In genomic region chr17:12114686-12115418, GRCh38 we compare ENCODE assay signal across 28 cellular contexts.
"Had no signal": no experiment of that assay in that cellular context is flagged by ENCODE, and none has a peak within 500 bp of the region (broad histone marks: within the 10 kb centered on the region; RNA-seq: fewer than 3 reads in every experiment).

No MANE protein-coding gene starts in this region.

- ATAC-seq: activated T-cell treated with anti-CD3 and anti-CD28 coated beads, Interleukin-2, amount 50 U/mL, for 72 hours; effector memory CD8-positive, alpha-beta T cell; heart left ventricle; left colon; mucosa of descending colon; right cardiac atrium; upper lobe of right lung had no signal

- H3K27ac Mint-ChIP-seq: activated CD4-positive, alpha-beta memory T cell treated with anti-CD3 and anti-CD28 coated beads for 36 hours; activated naive CD4-positive, alpha-beta T cell treated with anti-CD3 and anti-CD28 coated beads, Interleukin-2, amount 50 U/mL, for 24 hours; activated T-cell treated with anti-CD3 and anti-CD28 coated beads, Interleukin-2, amount 50 U/mL, for 72 hours; effector memory CD8-positive, alpha-beta T cell; nephron progenitor cell; stimulated activated naive CD8-positive, alpha-beta T cell treated with anti-CD3 and anti-CD28 coated beads, Interleukin-15, Interleukin-2, amounts not matched to agents 100 ng/mL and 50 ng/mL, for 24 hours; T-helper 1 cell treated with Interleukin-12 subunit alpha and Interleukin-12 subunit beta and Interleukin-4 antibody, amounts not matched to agents 30 μg/mL and 1 μg/mL, for 36 hours had no signal

- H3K9me3 Mint-ChIP-seq: activated CD4-positive, alpha-beta memory T cell treated with anti-CD3 and anti-CD28 coated beads for 36 hours; activated T-cell treated with anti-CD3 and anti-CD28 coated beads, Interleukin-2, amount 50 U/mL, for 72 hours; brain; central memory CD8-positive, alpha-beta T cell; effector memory CD8-positive, alpha-beta T cell; nephron progenitor cell; stimulated activated naive CD8-positive, alpha-beta T cell treated with anti-CD3 and anti-CD28 coated beads, Interleukin-15, Interleukin-2, amounts not matched to agents 100 ng/mL and 50 ng/mL, for 24 hours; T-helper 1 cell treated with Interleukin-12 subunit alpha and Interleukin-12 subunit beta and Interleukin-4 antibody, amounts not matched to agents 30 μg/mL and 1 μg/mL, for 36 hours had no signal

- H3K4me3 ChIP-seq: colonic mucosa, dorsolateral prefrontal cortex, esophagus muscularis mucosa, heart left ventricle, mucosa of descending colon, thyroid gland, upper lobe of right lung had no signal

- H3K9me3 ChIP-seq: colonic mucosa, esophagus muscularis mucosa, heart left ventricle, mucosa of descending colon, thyroid gland, upper lobe of right lung had no signal

- H3K4me1 Mint-ChIP-seq: activated naive CD4-positive, alpha-beta T cell treated with anti-CD3 and anti-CD28 coated beads, Interleukin-2, amount 50 U/mL, for 24 hours; brain; central memory CD8-positive, alpha-beta T cell; nephron progenitor cell had no signal

- H3K27me3 Mint-ChIP-seq: activated CD4-positive, alpha-beta memory T cell treated with anti-CD3 and anti-CD28 coated beads for 36 hours; activated naive CD4-positive, alpha-beta T cell treated with anti-CD3 and anti-CD28 coated beads, Interleukin-2, amount 50 U/mL, for 24 hours; brain; central memory CD8-positive, alpha-beta T cell; effector memory CD8-positive, alpha-beta T cell; stimulated activated naive CD8-positive, alpha-beta T cell treated with anti-CD3 and anti-CD28 coated beads, Interleukin-15, Interleukin-2, amounts not matched to agents 100 ng/mL and 50 ng/mL, for 24 hours had no signal

- H3K27ac ChIP-seq: colonic mucosa, dorsolateral prefrontal cortex, esophagus muscularis mucosa, heart left ventricle, parathyroid adenoma, thyroid gland, upper lobe of right lung had no signal

- H3K27me3 ChIP-seq: colonic mucosa, dorsolateral prefrontal cortex, esophagus muscularis mucosa, heart left ventricle, thyroid gland, upper lobe of right lung had no signal

- DNase-seq: activated CD4-positive, alpha-beta memory T cell treated with anti-CD3 and anti-CD28 coated beads for 36 hours; activated CD4-positive, alpha-beta T cell treated with anti-CD3 and anti-CD28 coated beads for 48 hours; activated effector memory CD4-positive, alpha-beta T cell treated with anti-CD3 and anti-CD28 coated beads, Interleukin-2, amount 50 U/mL, for 16 hours; activated T-cell treated with anti-CD3 and anti-CD28 coated beads, Interleukin-2, amount 50 U/mL, for 72 hours; aorta; colonic mucosa; dorsolateral prefrontal cortex; effector memory CD8-positive, alpha-beta T cell; heart left ventricle; islet precursor cell; left colon; mesendoderm; mucosa of descending colon; nephron progenitor cell; nucleus accumbens; right cardiac atrium; stimulated activated CD4-positive, alpha-beta T cell treated with anti-CD3 and anti-CD28 coated beads, Interleukin-12 subunit alpha, Interleukin-12 subunit beta, amount 100 ng/mL, for 4 hours; substantia nigra; T1000; thyroid gland; upper lobe of right lung had no signal

- H3K4me1 ChIP-seq: colonic mucosa, esophagus muscularis mucosa, heart left ventricle, parathyroid adenoma, thyroid gland, upper lobe of right lung had no signal

- H3K36me3 ChIP-seq: colonic mucosa had no signal

- H3K4me3 Mint-ChIP-seq: activated CD4-positive, alpha-beta memory T cell treated with anti-CD3 and anti-CD28 coated beads for 36 hours; activated naive CD4-positive, alpha-beta T cell treated with anti-CD3 and anti-CD28 coated beads, Interleukin-2, amount 50 U/mL, for 24 hours; activated T-cell treated with anti-CD3 and anti-CD28 coated beads, Interleukin-2, amount 50 U/mL, for 72 hours; brain; central memory CD8-positive, alpha-beta T cell; effector memory CD8-positive, alpha-beta T cell; nephron progenitor cell; stimulated activated naive CD8-positive, alpha-beta T cell treated with anti-CD3 and anti-CD28 coated beads, Interleukin-15, Interleukin-2, amounts not matched to agents 100 ng/mL and 50 ng/mL, for 24 hours; T-helper 1 cell treated with Interleukin-12 subunit alpha and Interleukin-12 subunit beta and Interleukin-4 antibody, amounts not matched to agents 30 μg/mL and 1 μg/mL, for 36 hours had no signal
